8 cellular contexts compared by ENCODE assay signal in genomic region chr4:145097331-145097820, GRCh38. TPM values are rescaled to one million over a fixed set of nuclear protein-coding genes. Genes with fewer than 3 reads are reported as not detected.
DNase-seq lines count a peak whose midpoint lies in the region; ATAC-seq and TF ChIP-seq lines count a peak whose summit lies in the region.

No MANE protein-coding gene starts in this region.

- peaks cover 24 to 31% (median 25%) of the 10 kb centered on the region in 3 donors for H3K36me3 ChIP-seq in tibial artery

- H3K4me3 ChIP-seq in tibial artery = peak overlapping the region; percentile 64 to 75

- peak in 1 of 2 experiments; percentile 15 for TF ChIP-seq CTCF in tibial artery (IDR thresholded peaks at IDR 0.05)

- peaks cover 28% of the 10 kb centered on the region for H3K36me3 Mint-ChIP-seq in activated naive CD8-positive, alpha-beta T cell treated with anti-CD3 and anti-CD28 coated beads, Interleukin-2, amount 10 ng/mL, durations not matched to agents 7 days and 5 days

- intact Hi-C loops in tibial artery (cut with DNase I; ENCODE audit: low total_unique reads) = loop anchor here (5.0 kb wide), 1 partner anchor 1540 kb away; no protein-coding TSS in a partner anchor

- H3K27ac Mint-ChIP-seq in activated naive CD8-positive, alpha-beta T cell treated with anti-CD3 and anti-CD28 coated beads, Interleukin-2, amount 10 ng/mL, durations not matched to agents 7 days and 5 days = peak overlapping the region; percentile 98

- H3K27ac ChIP-seq in tibial artery = peak overlapping the region; percentile 89

- H3K9me3 Mint-ChIP-seq in activated naive CD8-positive, alpha-beta T cell treated with anti-CD3 and anti-CD28 coated beads, Interleukin-2, amount 10 ng/mL, durations not matched to agents 7 days and 5 days = no peaks in the 10 kb centered on the region

- peaks cover 0 to 10% (median 0%) of the 10 kb centered on the region in 3 donors for H3K9me3 ChIP-seq in tibial artery

- no peak for DNase-seq in activated naive CD8-positive, alpha-beta T cell treated with anti-CD3 and anti-CD28 coated beads, Interleukin-2, amount 10 ng/mL, durations not matched to agents 7 days and 5 days
- DNase-seq in kidney glomerular epithelial cell (lab: John Stamatoyannopoulos, UW) (peak; percentile 46), tibial artery (no peak), UCSD-AML1 (lab: John Stamatoyannopoulos, UW; ENCODE audit: unreplicated experiment) (no peak)
- no peak for DNase-seq in NK-92 treated with Interleukin-12 subunit alpha and Interleukin-12 subunit beta, amount 100 ng/mL, for 24 hours (lab: John Stamatoyannopoulos, UW)

- peak overlapping the region; percentile 97 for H3K4me3 Mint-ChIP-seq in activated naive CD8-positive, alpha-beta T cell treated with anti-CD3 and anti-CD28 coated beads, Interleukin-2, amount 10 ng/mL, durations not matched to agents 7 days and 5 days

- no peaks in the 10 kb centered on the region for H3K27me3 ChIP-seq in tibial artery

- peaks cover 0 to 55% (median 15%) of the 10 kb centered on the region in 4 donors for H3K4me1 ChIP-seq in tibial artery

- POLR2A ChIA-PET in activated naive CD8-positive, alpha-beta T cell treated with anti-CD3 and anti-CD28 coated beads, Interleukin-2, amount 10 ng/mL, durations not matched to agents 7 days and 5 days (lab: Charles Lee) = interaction anchor here (0.7 to 3.3 kb wide), 9 partner anchors 12 to 82 kb away, joined by 3 to 42 read pairs (median 4); partner anchors contain the start of gene OTUD4

- H3K4me1 Mint-ChIP-seq in activated naive CD8-positive, alpha-beta T cell treated with anti-CD3 and anti-CD28 coated beads, Interleukin-2, amount 10 ng/mL, durations not matched to agents 7 days and 5 days = peaks cover 11% of the 10 kb centered on the region

- no peaks in the 10 kb centered on the region for H3K27me3 Mint-ChIP-seq in activated naive CD8-positive, alpha-beta T cell treated with anti-CD3 and anti-CD28 coated beads, Interleukin-2, amount 10 ng/mL, durations not matched to agents 7 days and 5 days

- ATAC-seq in GM18520 (IDR thresholded peaks at IDR 0.05; ENCODE audit: unreplicated experiment) = peak; percentile 1
- ATAC-seq in HG03025 (IDR thresholded peaks at IDR 0.05; ENCODE audit: low FRiP score, unreplicated experiment) = peak; percentile 9
- ATAC-seq in activated naive CD8-positive, alpha-beta T cell treated with anti-CD3 and anti-CD28 coated beads, Interleukin-2, amount 10 ng/mL, durations not matched to agents 7 days and 5 days (ENCODE audit: low read depth) = no peak
- no peak for ATAC-seq in GM18519 (IDR thresholded peaks at IDR 0.05; ENCODE audit: low FRiP score, unreplicated experiment)

RNA-seq across cellular contexts. Expression of gene ANAPC10, which starts 0.6 kb away (rescaled TPM):
- 10 to 100 TPM; 20.2 to 23.2 TPM for total RNA-seq in activated naive CD8-positive, alpha-beta T cell treated with anti-CD3 and anti-CD28 coated beads, Interleukin-2, amount 10 ng/mL, durations not matched to agents 7 days and 5 days

RNA-seq across cellular contexts. Expression of gene ABCE1, which starts 0.7 kb away (rescaled TPM):
- total RNA-seq in activated naive CD8-positive, alpha-beta T cell treated with anti-CD3 and anti-CD28 coated beads, Interleukin-2, amount 10 ng/mL, durations not matched to agents 7 days and 5 days = 10 to 100 TPM; 57.5 to 59.3 TPM

Comparison
In these comparisons a context has a peak if more than half of its experiments do, and no peak if none do; other contexts are left out.
1. ATAC-seq: peak in GM18520 (single experiment) and HG03025 (single experiment); none in activated naive CD8-positive, alpha-beta T cell treated with anti-CD3 and anti-CD28 coated beads, Interleukin-2, amount 10 ng/mL, durations not matched to agents 7 days and 5 days (single experiment) and GM18519 (single experiment).